In genomic region chr11:2777396-2777795, GRCh38 we compare ENCODE assay signal across 11 cellular contexts.
DNase-seq lines count a peak whose midpoint lies in the region; ATAC-seq and TF ChIP-seq lines count a peak whose summit lies in the region.
"Had no signal": no experiment of that assay in that cellular context is flagged by ENCODE, and none has a peak within 500 bp of the region (broad histone marks: within the 10 kb centered on the region; RNA-seq: fewer than 3 reads in every experiment).

No MANE protein-coding gene starts in this region.

- intact Hi-C loops in ascending aorta (cut with DNase I): loop anchor here (5.0 kb wide), 1 partner anchor 245 kb away; no protein-coding TSS in a partner anchor
- intact Hi-C loops in testis (cut with DNase I; ENCODE audit: low total_unique reads): no loop called here
- intact Hi-C loops in activated T-helper 1 cell treated with anti-CD3 and anti-CD28 coated beads, Interleukin-12 subunit alpha, Interleukin-12 subunit beta, Interleukin-2, Interleukin-4 antibody, amounts not matched to agents 30 ng/mL and 10 ng/mL and 1 ng/mL, durations not matched to agents 14 hours and 24 hours and 36 hours (cut with micrococcal nuclease): no loop called here

- H3K36me3 ChIP-seq in ascending aorta (no peaks in the 10 kb centered on the region), testis (ENCODE audit: low read depth, missing control alignments) (no peaks in the 10 kb centered on the region)
- H3K36me3 ChIP-seq: gastrocnemius medialis, thoracic aorta had no signal

- H3K4me1 ChIP-seq in ascending aorta (peaks cover 11 to 36% of the 10 kb centered on the region in 2 donors), testis (peaks cover 40% of the 10 kb centered on the region)

- ATAC-seq in GM21619 (IDR thresholded peaks at IDR 0.05; ENCODE audit: unreplicated experiment): no peak
- ATAC-seq: gastrocnemius medialis had no signal

- peaks cover 4% of the 10 kb centered on the region for H3K4me1 Mint-ChIP-seq in activated T-helper 1 cell treated with anti-CD3 and anti-CD28 coated beads, Interleukin-12 subunit alpha, Interleukin-12 subunit beta, Interleukin-2, Interleukin-4 antibody, amounts not matched to agents 30 ng/mL and 10 ng/mL and 1 ng/mL, durations not matched to agents 14 hours and 24 hours and 36 hours (ENCODE audit: low read depth)

- no peak overlapping the region for H3K4me3 ChIP-seq in ascending aorta
- no peak overlapping the region for H3K4me3 ChIP-seq in testis
- H3K4me3 ChIP-seq: gastrocnemius medialis had no signal

- peaks cover 5% of the 10 kb centered on the region for H3K27me3 Mint-ChIP-seq in activated T-helper 1 cell treated with anti-CD3 and anti-CD28 coated beads, Interleukin-12 subunit alpha, Interleukin-12 subunit beta, Interleukin-2, Interleukin-4 antibody, amounts not matched to agents 30 ng/mL and 10 ng/mL and 1 ng/mL, durations not matched to agents 14 hours and 24 hours and 36 hours (ENCODE audit: insufficient read depth)

- DNase-seq in activated CD4-positive, alpha-beta T cell treated with anti-CD3 and anti-CD28 coated beads for 1 hour: peak; percentile 5
- no peak for DNase-seq in activated CD4-positive, alpha-beta T cell treated with anti-CD3 and anti-CD28 coated beads for 4 hours
- DNase-seq in ascending aorta (ENCODE audit: low spot score in 2 of 2) (peak; percentile 5 to 63), hepatic stellate cell (ENCODE audit: low spot score) (peak; percentile 81), testis (peak; percentile 7), SKM-1 (lab: John Stamatoyannopoulos, UW; ENCODE audit: unreplicated experiment) (no peak)
- DNase-seq in activated T-helper 1 cell treated with anti-CD3 and anti-CD28 coated beads, Interleukin-12 subunit alpha, Interleukin-12 subunit beta, Interleukin-2, Interleukin-4 antibody, amounts not matched to agents 30 ng/mL and 10 ng/mL and 1 ng/mL, durations not matched to agents 14 hours and 24 hours and 36 hours (ENCODE audit: low spot score): no peak
- DNase-seq: activated CD4-positive, CD25-positive, alpha-beta regulatory T cell had no signal

- no peak for TF ChIP-seq CTCF in ascending aorta (IDR thresholded peaks at IDR 0.05)
- TF ChIP-seq CTCF in testis (IDR thresholded peaks at IDR 0.05): no peak

- H3K9me3 ChIP-seq in ascending aorta (no peaks in the 10 kb centered on the region), testis (no peaks in the 10 kb centered on the region)
- H3K9me3 ChIP-seq: gastrocnemius medialis, thoracic aorta had no signal

- H3K27ac ChIP-seq in ascending aorta (no peak overlapping the region), testis (peak overlapping the region in 1 of 2 donors; percentile 80)
- H3K27ac ChIP-seq: thoracic aorta had no signal

- H3K27me3 ChIP-seq in ascending aorta: no peaks in the 10 kb centered on the region
- no peaks in the 10 kb centered on the region for H3K27me3 ChIP-seq in testis
- H3K27me3 ChIP-seq: gastrocnemius medialis had no signal

- no peak overlapping the region for H3K4me3 Mint-ChIP-seq in activated T-helper 1 cell treated with anti-CD3 and anti-CD28 coated beads, Interleukin-12 subunit alpha, Interleukin-12 subunit beta, Interleukin-2, Interleukin-4 antibody, amounts not matched to agents 30 ng/mL and 10 ng/mL and 1 ng/mL, durations not matched to agents 14 hours and 24 hours and 36 hours

- H3K9me3 Mint-ChIP-seq in activated T-helper 1 cell treated with anti-CD3 and anti-CD28 coated beads, Interleukin-12 subunit alpha, Interleukin-12 subunit beta, Interleukin-2, Interleukin-4 antibody, amounts not matched to agents 30 ng/mL and 10 ng/mL and 1 ng/mL, durations not matched to agents 14 hours and 24 hours and 36 hours: no peaks in the 10 kb centered on the region

- 84 to 85% methylated on average over 3 to 8 of the region's 8 CpGs for WGBS in testis, 2 donors

- TF ChIP-seq POLR2A in testis (IDR thresholded peaks at IDR 0.05): no peak

- no peak overlapping the region for H3K27ac Mint-ChIP-seq in activated T-helper 1 cell treated with anti-CD3 and anti-CD28 coated beads, Interleukin-12 subunit alpha, Interleukin-12 subunit beta, Interleukin-2, Interleukin-4 antibody, amounts not matched to agents 30 ng/mL and 10 ng/mL and 1 ng/mL, durations not matched to agents 14 hours and 24 hours and 36 hours

- no peaks in the 10 kb centered on the region for H3K36me3 Mint-ChIP-seq in activated T-helper 1 cell treated with anti-CD3 and anti-CD28 coated beads, Interleukin-12 subunit alpha, Interleukin-12 subunit beta, Interleukin-2, Interleukin-4 antibody, amounts not matched to agents 30 ng/mL and 10 ng/mL and 1 ng/mL, durations not matched to agents 14 hours and 24 hours and 36 hours (ENCODE audit: low read depth)

Comparison
In these comparisons a context has a peak if more than half of its experiments do, and no peak if none do; other contexts are left out.
1. DNase-seq: peak in activated CD4-positive, alpha-beta T cell treated with anti-CD3 and anti-CD28 coated beads for 1 hour (single experiment), ascending aorta (2 of 2), hepatic stellate cell (single experiment) and testis (single experiment); none in activated CD4-positive, alpha-beta T cell treated with anti-CD3 and anti-CD28 coated beads for 4 hours (0 of 2), activated T-helper 1 cell treated with anti-CD3 and anti-CD28 coated beads, Interleukin-12 subunit alpha, Interleukin-12 subunit beta, Interleukin-2, Interleukin-4 antibody, amounts not matched to agents 30 ng/mL and 10 ng/mL and 1 ng/mL, durations not matched to agents 14 hours and 24 hours and 36 hours (single experiment) and SKM-1 (single experiment).